ENCODE assay signal across 8 cellular contexts in genomic region chr17:63919311-63919723, GRCh38. TPM values are rescaled to one million over a fixed set of nuclear protein-coding genes. Genes with fewer than 3 reads are reported as not detected.
A peak's percentile ranks its signal among the peaks of the same experiment; 100 is the strongest.
DNase-seq lines count a peak whose midpoint lies in the region; ATAC-seq and TF ChIP-seq lines count a peak whose summit lies in the region.

No MANE protein-coding gene starts in this region.

- TF ChIP-seq CTCF in neural progenitor cell (IDR thresholded peaks at IDR 0.05) = peak; percentile 85

- ATAC-seq in HG02798 (IDR thresholded peaks at IDR 0.05; ENCODE audit: poor library complexity, unreplicated experiment) (peak; percentile 79), esophagus mucosa (peak; percentile 84)

- no peak overlapping the region for H3K4me3 Mint-ChIP-seq in neural progenitor cell

- H3K9ac ChIP-seq in neural progenitor cell = no peak overlapping the region

- peaks cover 11% of the 10 kb centered on the region for H3K4me1 Mint-ChIP-seq in neural progenitor cell

- no peak overlapping the region for H3K27ac ChIP-seq in neural progenitor cell

- H3K27ac Mint-ChIP-seq in neural progenitor cell = no peak overlapping the region

- no peaks in the 10 kb centered on the region for H3K9me3 ChIP-seq in neural progenitor cell (ENCODE audit: low read depth)

- H3K79me2 ChIP-seq in neural progenitor cell (ENCODE audit: low read depth) = no peaks in the 10 kb centered on the region

- H3K36me3 Mint-ChIP-seq in neural progenitor cell = no peaks in the 10 kb centered on the region

- DNase-seq in NCI-H1436 (lab: John Stamatoyannopoulos, UW) (peak; percentile 61), NCI-H1436 treated with DMSO at 0.1 percent for 48 hours (lab: John Stamatoyannopoulos, UW) (no peak), NOMO-1 treated with DMSO at 0.1 percent for 48 hours (lab: John Stamatoyannopoulos, UW; ENCODE audit: unreplicated experiment) (peak; percentile 44), neural progenitor cell (ENCODE audit: low spot score) (peak; percentile 75), superior temporal gyrus (ENCODE audit: extremely low spot score) (peak; percentile 72)
- peak; percentile 76 for DNase-seq in activated CD8-positive, alpha-beta memory T cell treated with anti-CD3 and anti-CD28 coated beads, Interleukin-2, amount 50 U/mL, for 4 hours

- H2AFZ ChIP-seq in neural progenitor cell (replicated peaks) = peak overlapping the region; percentile 89

- no peak overlapping the region for H3K4me2 ChIP-seq in neural progenitor cell

- peaks cover 6% of the 10 kb centered on the region for H3F3A ChIP-seq in neural progenitor cell (ENCODE audit: low read depth)

- no peaks in the 10 kb centered on the region for H3K9me3 Mint-ChIP-seq in neural progenitor cell

- H3K4me3 ChIP-seq in neural progenitor cell = no peak overlapping the region

- H3K27me3 Mint-ChIP-seq in neural progenitor cell (ENCODE audit: insufficient read depth, low read depth) = peaks cover 13% of the 10 kb centered on the region

- H3K27me3 ChIP-seq in neural progenitor cell = peaks cover 4% of the 10 kb centered on the region

- H3K4me1 ChIP-seq in neural progenitor cell = no peaks in the 10 kb centered on the region

- no peaks in the 10 kb centered on the region for H3K36me3 ChIP-seq in neural progenitor cell

- no peaks in the 10 kb centered on the region for H4K20me1 ChIP-seq in neural progenitor cell (ENCODE audit: low read depth)

RNA-seq across cellular contexts. Expression of gene GH1, which starts 0.7 kb away (rescaled TPM):
- total RNA-seq in esophagus mucosa (not detected), neural progenitor cell (ENCODE audit: low replicate concordance) (not detected in 2 replicates)

RNA-seq across cellular contexts. Expression of gene CSHL1, which starts 8.3 kb away (rescaled TPM):
- total RNA-seq in esophagus mucosa = not detected
- not detected in 2 replicates for total RNA-seq in neural progenitor cell (ENCODE audit: low replicate concordance)

RNA-seq across cellular contexts. Expression of gene CD79B, which starts 12.8 kb away (rescaled TPM):
- total RNA-seq in esophagus mucosa = 1.9 TPM
- total RNA-seq in neural progenitor cell (ENCODE audit: low replicate concordance) = 1.6 TPM in 1 of 2 replicates, not detected in the other

RNA-seq across cellular contexts. Expression of gene CSH1, which starts 22.9 kb away (rescaled TPM):
- not detected for total RNA-seq in esophagus mucosa
- not detected in 2 replicates for total RNA-seq in neural progenitor cell (ENCODE audit: low replicate concordance)

RNA-seq across cellular contexts. Expression of gene GH2, which starts 37.6 kb away (rescaled TPM):
- total RNA-seq in esophagus mucosa = not detected
- total RNA-seq in neural progenitor cell (ENCODE audit: low replicate concordance) = not detected in 2 replicates
